Comparison of ENCODE assay signal across 1 cellular context in the genomic region with DNA sequence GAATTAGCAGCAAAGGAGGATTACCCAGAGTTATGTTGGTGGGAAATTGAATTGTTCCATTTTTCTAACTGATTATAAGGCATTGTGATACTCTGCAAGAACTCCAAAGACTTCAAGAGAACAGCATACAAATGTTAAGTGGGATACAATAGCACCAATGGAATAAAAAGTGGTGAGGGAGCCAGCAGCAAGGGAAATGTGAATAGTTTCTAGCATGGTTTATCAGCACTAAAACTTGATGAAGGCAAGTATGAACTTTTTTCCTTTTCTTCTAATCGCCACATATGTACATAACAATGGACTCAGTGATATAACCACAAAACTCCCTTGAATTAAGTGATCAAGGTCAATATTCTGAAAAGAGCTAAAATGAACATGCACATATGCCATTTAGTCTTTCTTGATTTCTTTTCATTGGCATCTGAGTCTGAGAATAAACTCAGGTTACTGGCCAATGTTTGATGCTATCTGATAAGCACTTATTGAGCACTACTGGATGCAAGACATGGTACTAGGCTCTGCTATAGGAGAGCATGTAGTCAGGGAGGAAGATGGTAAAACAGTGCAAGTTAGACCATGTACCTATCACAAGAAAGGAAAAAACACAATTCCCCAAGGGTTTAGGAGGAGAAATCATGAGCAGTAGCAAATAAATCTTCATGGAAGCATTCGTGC.
TF ChIP-seq lines count a peak whose summit lies in the region.

No MANE protein-coding gene starts in this region.

TF ChIP-seq in HepG2, 621 proteins besides CTCF, POLR2A, EP300 and RAD21:
- TF ChIP-seq ZNF317 (CRISPR knock-in tag; IDR thresholded peaks at IDR 0.05), result no peak
- no peak for TF ChIP-seq MIER2 (CRISPR knock-in tag; IDR thresholded peaks at IDR 0.05)
- TF ChIP-seq, protein P1, sequence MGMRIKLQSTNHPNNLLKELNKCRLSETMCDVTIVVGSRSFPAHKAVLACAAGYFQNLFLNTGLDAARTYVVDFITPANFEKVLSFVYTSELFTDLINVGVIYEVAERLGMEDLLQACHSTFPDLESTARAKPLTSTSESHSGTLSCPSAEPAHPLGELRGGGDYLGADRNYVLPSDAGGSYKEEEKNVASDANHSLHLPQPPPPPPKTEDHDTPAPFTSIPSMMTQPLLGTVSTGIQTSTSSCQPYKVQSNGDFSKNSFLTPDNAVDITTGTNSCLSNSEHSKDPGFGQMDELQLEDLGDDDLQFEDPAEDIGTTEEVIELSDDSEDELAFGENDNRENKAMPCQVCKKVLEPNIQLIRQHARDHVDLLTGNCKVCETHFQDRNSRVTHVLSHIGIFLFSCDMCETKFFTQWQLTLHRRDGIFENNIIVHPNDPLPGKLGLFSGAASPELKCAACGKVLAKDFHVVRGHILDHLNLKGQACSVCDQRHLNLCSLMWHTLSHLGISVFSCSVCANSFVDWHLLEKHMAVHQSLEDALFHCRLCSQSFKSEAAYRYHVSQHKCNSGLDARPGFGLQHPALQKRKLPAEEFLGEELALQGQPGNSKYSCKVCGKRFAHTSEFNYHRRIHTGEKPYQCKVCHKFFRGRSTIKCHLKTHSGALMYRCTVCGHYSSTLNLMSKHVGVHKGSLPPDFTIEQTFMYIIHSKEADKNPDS (CRISPR knock-in tag; IDR thresholded peaks at IDR 0.05), result no peak
- TF ChIP-seq CC2D1A (CRISPR knock-in tag; IDR thresholded peaks at IDR 0.05), result 0 out of 2 replicates have a peak, but pooled peaks have one; percentile 43
- TF ChIP-seq ZKSCAN8 (CRISPR knock-in tag; IDR thresholded peaks at IDR 0.05; ENCODE audit: borderline replicate concordance), result peak; percentile 97
- TF ChIP-seq KMT2B (CRISPR knock-in tag; IDR thresholded peaks at IDR 0.05), result no peak
TF ChIP-seq in HepG2: peak in this region for 2.
